10 cellular contexts compared by ENCODE assay signal in the genomic region with DNA sequence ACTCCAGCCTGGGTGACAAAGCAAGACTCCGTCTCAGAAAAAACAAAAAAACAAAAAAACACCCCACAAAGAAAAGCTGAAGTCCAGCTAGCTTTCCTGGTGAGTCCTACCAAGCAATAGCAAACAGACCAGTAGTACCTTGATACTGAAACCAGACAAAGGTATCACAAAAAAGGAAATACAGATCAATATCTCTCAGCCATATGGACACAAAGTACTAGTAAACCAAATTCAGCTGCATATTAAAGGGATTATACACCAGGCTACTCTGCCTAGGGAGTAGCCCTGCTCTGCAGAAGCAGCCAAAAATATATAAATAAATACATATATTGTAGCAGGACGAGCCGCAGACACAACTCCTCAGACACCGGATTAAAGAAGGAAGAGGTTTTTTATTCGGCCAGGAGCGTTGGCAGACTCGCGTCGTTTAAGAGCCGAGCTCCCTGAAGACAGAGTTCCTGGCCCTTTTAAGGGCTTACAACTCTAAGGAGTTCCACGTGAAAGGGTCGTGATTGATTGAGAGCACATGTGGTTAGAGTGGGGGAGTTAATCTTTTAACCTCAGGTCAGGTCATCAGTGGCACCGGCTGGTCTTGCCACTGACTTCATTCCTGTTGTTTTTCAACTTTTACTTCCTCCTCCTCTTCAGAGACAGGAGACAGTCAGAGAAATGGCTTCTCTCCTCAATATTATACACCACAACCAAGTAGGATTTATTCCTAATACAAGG. TPM values are rescaled to one million over a fixed set of nuclear protein-coding genes. Genes with fewer than 3 reads are reported as not detected.
A peak's percentile ranks its signal among the peaks of the same experiment; 100 is the strongest.
DNase-seq lines count a peak whose midpoint lies in the region; ATAC-seq and TF ChIP-seq lines count a peak whose summit lies in the region.
"Had no signal": no experiment of that assay in that cellular context is flagged by ENCODE, and none has a peak within 500 bp of the region (broad histone marks: within the 10 kb centered on the region; RNA-seq: fewer than 3 reads in every experiment).

No MANE protein-coding gene starts in this region.

- intact Hi-C loops in Calu3 (cut with micrococcal nuclease; ENCODE audit: unreplicated experiment): no loop called here
- intact Hi-C loops in dendritic cell treated with granulocyte-macrophage colony-stimulating factor and Interleukin-4, amounts not matched to agents 40 ng/mL and 50 ng/mL, for 4 days (cut with micrococcal nuclease): no loop called here
- intact Hi-C loops in gastrocnemius medialis (cut with DNase I; ENCODE audit: low total_unique reads): no loop called here

- no TSS peak for BruUV-seq in Calu3 (replicated peaks; lab: Mats Ljungman, UMichigan)

- no peaks in the 10 kb centered on the region for H3K4me1 ChIP-seq in osteoblast (ENCODE audit: insufficient read depth, low read length)
- no peaks in the 10 kb centered on the region for H3K4me1 ChIP-seq in gastrocnemius medialis

- H3K4me3 ChIP-seq in osteoblast (ENCODE audit: insufficient read depth, low read length): peak overlapping the region; percentile 49
- H3K4me3 ChIP-seq in gastrocnemius medialis: no peak overlapping the region

- peak overlapping the region; percentile 59 for H2AFZ ChIP-seq in osteoblast (ENCODE audit: low read length)

- no peak for TF ChIP-seq POLR2A in gastrocnemius medialis (IDR thresholded peaks at IDR 0.05)

- no peaks in the 10 kb centered on the region for H3K79me2 ChIP-seq in osteoblast (ENCODE audit: insufficient read depth, low read length)

- no peaks in the 10 kb centered on the region for H3K9me3 Mint-ChIP-seq in Calu3 (ENCODE audit: low read depth, unreplicated experiment)
- H3K9me3 Mint-ChIP-seq in dendritic cell treated with granulocyte-macrophage colony-stimulating factor and Interleukin-4, amounts not matched to agents 40 ng/mL and 50 ng/mL, for 4 days: no peaks in the 10 kb centered on the region

- H3K27ac ChIP-seq in osteoblast (ENCODE audit: low read depth, low read length) (no peak overlapping the region), gastrocnemius medialis (no peak overlapping the region)

- H4K20me1 ChIP-seq in osteoblast (ENCODE audit: insufficient read depth, low read length): no peaks in the 10 kb centered on the region

- peak overlapping the region; percentile 84 for H3K27ac Mint-ChIP-seq in Calu3 (ENCODE audit: unreplicated experiment)
- peak overlapping the region; percentile 86 for H3K27ac Mint-ChIP-seq in dendritic cell treated with granulocyte-macrophage colony-stimulating factor and Interleukin-4, amounts not matched to agents 40 ng/mL and 50 ng/mL, for 4 days

- H3K4me3 Mint-ChIP-seq in Calu3 (ENCODE audit: low read depth, unreplicated experiment): peak overlapping the region; percentile 62
- H3K4me3 Mint-ChIP-seq in dendritic cell treated with granulocyte-macrophage colony-stimulating factor and Interleukin-4, amounts not matched to agents 40 ng/mL and 50 ng/mL, for 4 days: peak overlapping the region; percentile 80

- CTCF ChIA-PET in Calu3 (lab: Charles Lee): interaction anchor here (0.5 to 1.3 kb wide), 3 partner anchors 12 to 51 kb away, joined by 3 to 6 read pairs (median 4); no protein-coding TSS in a partner anchor

- peaks cover 3% of the 10 kb centered on the region for H3K27me3 ChIP-seq in osteoblast (ENCODE audit: insufficient read depth, low read length)
- peaks cover 0 to 7% (median 5%) of the 10 kb centered on the region in 3 donors for H3K27me3 ChIP-seq in gastrocnemius medialis

- peaks cover 15% of the 10 kb centered on the region for H3K27me3 Mint-ChIP-seq in Calu3 (ENCODE audit: unreplicated experiment)
- peaks cover 3% of the 10 kb centered on the region for H3K27me3 Mint-ChIP-seq in dendritic cell treated with granulocyte-macrophage colony-stimulating factor and Interleukin-4, amounts not matched to agents 40 ng/mL and 50 ng/mL, for 4 days

- peak overlapping the region; percentile 55 for H3K4me2 ChIP-seq in osteoblast (ENCODE audit: insufficient read depth, low read length)

- no peak for ATAC-seq in HG02885 (IDR thresholded peaks at IDR 0.05; ENCODE audit: poor library complexity, unreplicated experiment)
- ATAC-seq in gastrocnemius medialis: no peak

- DNase-seq in Calu3: no peak
- DNase-seq in NCI-H524 treated with DMSO at 0.1 percent for 48 hours (lab: John Stamatoyannopoulos, UW): peak; percentile 58
- peak; percentile 69 for DNase-seq in osteoblast (ENCODE audit: insufficient read length, low spot score, missing footprints)
- no peak for DNase-seq in gastrocnemius medialis
- no peak for DNase-seq in AG08396 (ENCODE audit: low spot score)
- DNase-seq in NCI-H1092 (lab: John Stamatoyannopoulos, UW): no peak
- DNase-seq: EL, NCI-H510A had no signal

- in situ Hi-C loops in gastrocnemius medialis (cut with MboI; ENCODE audit: low sequenced_read_pairs in 4 of 4): no loop called here

- H3K36me3 ChIP-seq in osteoblast (ENCODE audit: insufficient read depth, low read length): no peaks in the 10 kb centered on the region
- no peaks in the 10 kb centered on the region for H3K36me3 ChIP-seq in gastrocnemius medialis

- H3K9me3 ChIP-seq in osteoblast (ENCODE audit: low read depth, low read length) (no peaks in the 10 kb centered on the region), gastrocnemius medialis (no peaks in the 10 kb centered on the region)

- peaks cover 32% of the 10 kb centered on the region for H3K4me1 Mint-ChIP-seq in Calu3 (ENCODE audit: low read depth, unreplicated experiment)
- peaks cover 14% of the 10 kb centered on the region for H3K4me1 Mint-ChIP-seq in dendritic cell treated with granulocyte-macrophage colony-stimulating factor and Interleukin-4, amounts not matched to agents 40 ng/mL and 50 ng/mL, for 4 days (ENCODE audit: low read depth)

- H3K36me3 Mint-ChIP-seq in Calu3 (ENCODE audit: insufficient read depth, unreplicated experiment): peaks cover 7% of the 10 kb centered on the region
- H3K36me3 Mint-ChIP-seq in dendritic cell treated with granulocyte-macrophage colony-stimulating factor and Interleukin-4, amounts not matched to agents 40 ng/mL and 50 ng/mL, for 4 days (ENCODE audit: low read depth): no peaks in the 10 kb centered on the region

- TF ChIP-seq CTCF in Calu3 (IDR thresholded peaks at IDR 0.05; ENCODE audit: unreplicated experiment): no peak
- TF ChIP-seq CTCF in osteoblast (IDR thresholded peaks at IDR 0.05; ENCODE audit: extremely low read depth, low read depth, low read length): no peak
- TF ChIP-seq CTCF in gastrocnemius medialis (IDR thresholded peaks at IDR 0.05 in 4 of 5, conservative IDR thresholded peaks at IDR 0.05 in 1 of 5): no peak

RNA-seq across cellular contexts. Expression of a gene that starts 38.4 kb away (rescaled TPM):
- total RNA-seq in Calu3 (2022) (17.3 and 27.3 TPM in 2 replicates), osteoblast (9.8 and 13.3 TPM in 2 replicates), gastrocnemius medialis (1 to 10 TPM; 1.0 to 6.6 (median 4.1) TPM)

Comparison
In these comparisons a context has a peak if more than half of its experiments do, and no peak if none do; other contexts are left out.
1. DNase-seq: peak in NCI-H524 treated with DMSO at 0.1 percent for 48 hours (single experiment) and osteoblast (single experiment); none in Calu3 (single experiment), gastrocnemius medialis (0 of 2), AG08396 (single experiment) and NCI-H1092 (single experiment).